Comparison of ENCODE assay signal across 19 cellular contexts in genomic region chr1:184517130-184517529, GRCh38.
DNase-seq lines count a peak whose midpoint lies in the region; ATAC-seq, FAIRE-seq and TF ChIP-seq lines count a peak whose summit lies in the region.
"Had no signal": no experiment of that assay in that cellular context is flagged by ENCODE, and none has a peak within 500 bp of the region (broad histone marks: within the 10 kb centered on the region; RNA-seq: fewer than 3 reads in every experiment).

No MANE protein-coding gene starts in this region.

- H3K36me3 ChIP-seq in PC-3 (ENCODE audit: low read depth, low read length): no peaks in the 10 kb centered on the region
- no peaks in the 10 kb centered on the region for H3K36me3 ChIP-seq in left lung
- H3K36me3 ChIP-seq in gastrocnemius medialis: no peaks in the 10 kb centered on the region
- H3K36me3 ChIP-seq: HAP-1 had no signal

- FAIRE-seq in GM12892 (lab: Jason Lieb, UNC): peak; percentile 50
- FAIRE-seq: G401.6, GM12878, GM18507, H54 had no signal

- ATAC-seq in PC-3 (peak; percentile 18; the same call in 1 of the 2 replicates), left lung (peak; percentile 71), gastrocnemius medialis (no peak), GM21529 (IDR thresholded peaks at IDR 0.05; ENCODE audit: unreplicated experiment) (no peak)
- ATAC-seq: GM12878 had no signal

- DNase-seq in GM12892 (ENCODE audit: insufficient read length) (no peak), PC-3 (no peak), left lung (no peak), gastrocnemius medialis (no peak), DMS153 treated with DMSO at 0.1 percent for 48 hours (lab: John Stamatoyannopoulos, UW; ENCODE audit: unreplicated experiment) (no peak)
- no peak for DNase-seq in effector CD4-positive, alpha-beta T cell
- DNase-seq: C1 segment of cervical spinal cord; Calu3; CD4-positive, alpha-beta memory T cell; COR-L47; DND-41; GOT3; HFFc6 had no signal

- H3K9me2 ChIP-seq in PC-3 (replicated peaks; ENCODE audit: low read length): no peaks in the 10 kb centered on the region

- H3K79me2 ChIP-seq in PC-3 (ENCODE audit: low read length): no peaks in the 10 kb centered on the region

- intact Hi-C loops in PC-3 (cut with micrococcal nuclease): no loop called here
- intact Hi-C loops in left lung (cut with DNase I): no loop called here
- intact Hi-C loops in gastrocnemius medialis (cut with DNase I; ENCODE audit: low total_unique reads): no loop called here

- POLR2A ChIA-PET in PC-3 (lab: Charles Lee; ENCODE audit: unreplicated experiment): no interaction called here

- no TSS peak for BruUV-seq in PC-3 (replicated peaks; lab: Mats Ljungman, UMichigan)

- H3K9me3 ChIP-seq in PC-3 (ENCODE audit: low read length): no peaks in the 10 kb centered on the region
- no peaks in the 10 kb centered on the region for H3K9me3 ChIP-seq in left lung
- H3K9me3 ChIP-seq in gastrocnemius medialis: no peaks in the 10 kb centered on the region
- H3K9me3 ChIP-seq: HAP-1 had no signal

- H3K27ac ChIP-seq in PC-3 (ENCODE audit: low read length) (no peak overlapping the region), left lung (no peak overlapping the region), gastrocnemius medialis (peak overlapping the region; percentile 75 to 96 (median 90))

- in situ Hi-C loops in gastrocnemius medialis (cut with MboI; ENCODE audit: low sequenced_read_pairs in 4 of 4): no loop called here

- TF ChIP-seq CTCF in PC-3 (conservative IDR thresholded peaks at IDR 0.05; ENCODE audit: low read depth, low read length) (no peak), left lung (IDR thresholded peaks at IDR 0.05) (no peak), gastrocnemius medialis (IDR thresholded peaks at IDR 0.05 in 4 of 5, conservative IDR thresholded peaks at IDR 0.05 in 1 of 5) (no peak)

- no peaks in the 10 kb centered on the region for H3F3A ChIP-seq in PC-3 (ENCODE audit: low read length, unreplicated experiment)

- H3K4me3 ChIP-seq in PC-3 (ENCODE audit: low read length) (no peak overlapping the region), left lung (no peak overlapping the region), gastrocnemius medialis (no peak overlapping the region)
- H3K4me3 ChIP-seq: GM12878, HAP-1 had no signal

- no peaks in the 10 kb centered on the region for H4K20me1 ChIP-seq in PC-3 (ENCODE audit: low read length)

- CTCF ChIA-PET in PC-3 (lab: Charles Lee): no interaction called here

- TF ChIP-seq POLR2A in GM12892 (IDR thresholded peaks at IDR 0.05; ENCODE audit: low read depth, low read length) (no peak), gastrocnemius medialis (IDR thresholded peaks at IDR 0.05) (no peak)

- H3K4me2 ChIP-seq in PC-3 (ENCODE audit: low read length): no peak overlapping the region

- H3K9ac ChIP-seq in PC-3 (ENCODE audit: low read length): no peak overlapping the region

- H3K27me3 ChIP-seq in PC-3 (ENCODE audit: low read length): no peaks in the 10 kb centered on the region
- no peaks in the 10 kb centered on the region for H3K27me3 ChIP-seq in left lung
- H3K27me3 ChIP-seq in gastrocnemius medialis: no peaks in the 10 kb centered on the region

- no peak overlapping the region for H2AFZ ChIP-seq in PC-3 (ENCODE audit: low read length)

- no peaks in the 10 kb centered on the region; the same call in 1 of the 2 replicates for H3K4me1 ChIP-seq in PC-3 (ENCODE audit: insufficient read depth, low read length)
- H3K4me1 ChIP-seq in left lung: peaks cover 0 to 4% of the 10 kb centered on the region in 2 donors
- H3K4me1 ChIP-seq in gastrocnemius medialis: peaks cover 71 to 88% of the 10 kb centered on the region in 2 donors
- H3K4me1 ChIP-seq: HAP-1 had no signal

Comparison
In these comparisons a context has a peak if more than half of its experiments do, and no peak if none do; other contexts are left out.
1. ATAC-seq: peak in PC-3 (single experiment) and left lung (single experiment); none in gastrocnemius medialis (0 of 2) and GM21529 (single experiment).
2. H3K27ac ChIP-seq: peak in gastrocnemius medialis (4 of 4); none in PC-3 (single experiment) and left lung (0 of 2).